ENCODE assay signal across 7 cellular contexts in genomic region chr7:103862302-103863035, GRCh38.
"Had no signal": no experiment of that assay in that cellular context is flagged by ENCODE, and none has a peak within 500 bp of the region (broad histone marks: within the 10 kb centered on the region; RNA-seq: fewer than 3 reads in every experiment).

No MANE protein-coding gene starts in this region.

- DNase-seq: H7, HFFc6 had no signal

- ATAC-seq: GM23338, HCT116 had no signal

- H3K4me3 ChIP-seq: GM23338, HAP-1 had no signal

- H3K4me1 ChIP-seq: HAP-1 had no signal

- H3K36me3 ChIP-seq: HAP-1 had no signal

- H3K27ac ChIP-seq: HL-60, KMS-11 had no signal

- H3K4me2 ChIP-seq: GM23338, KMS-11 had no signal

- H3K9me3 ChIP-seq: HAP-1 had no signal

- H2AFZ ChIP-seq: GM23338 had no signal

- H3K9ac ChIP-seq: KMS-11 had no signal
